In genomic region chr6:31896493-31896855, GRCh38 we compare ENCODE assay signal across 8 cellular contexts. TPM values are rescaled to one million over a fixed set of nuclear protein-coding genes. Genes with fewer than 3 reads are reported as not detected.
DNase-seq lines count a peak whose midpoint lies in the region; ATAC-seq and TF ChIP-seq lines count a peak whose summit lies in the region.

No MANE protein-coding gene starts in this region.

- H3K27ac ChIP-seq in heart left ventricle: peak overlapping the region in 10 of 12 donors; percentile 48 to 89 (median 80)
- H3K27ac ChIP-seq in brain microvascular endothelial cell: no peak overlapping the region
- H3K27ac ChIP-seq in mesodermal cell (ENCODE audit: low read depth, low read length, severe bottlenecking): peak overlapping the region; percentile 41
- H3K27ac ChIP-seq in uterus: peak overlapping the region; percentile 84 to 97

- H3K36me3 ChIP-seq in heart left ventricle (peaks cover 0 to 46% (median 41%) of the 10 kb centered on the region in 9 donors), brain microvascular endothelial cell (replicated peaks) (peaks cover 11% of the 10 kb centered on the region), mesodermal cell (ENCODE audit: control insufficient read depth, insufficient read depth, low read length) (peaks cover 53% of the 10 kb centered on the region), uterus (no peaks in the 10 kb centered on the region)

- in situ Hi-C loops in brain microvascular endothelial cell (cut with HindIII; ENCODE audit: low pct_ligation_motif_present, low sequenced_read_pairs): no loop called here

- H3K9me3 ChIP-seq in heart left ventricle: no peaks in the 10 kb centered on the region
- no peaks in the 10 kb centered on the region for H3K9me3 ChIP-seq in mesodermal cell (ENCODE audit: control insufficient read depth, low read length)
- no peaks in the 10 kb centered on the region for H3K9me3 ChIP-seq in uterus

- WGBS in heart left ventricle, 4 donors: 46 to 57% (median 50%) methylated on average over 4 of the region's 4 CpGs
- WGBS in mesodermal cell (ENCODE audit: insufficient coverage in 2 of 2), 2 experiments: 56% methylated on average over 4 of the region's 4 CpGs; no CpG with 5 or more reads in 1 of the 2 experiments

- intact Hi-C loops in heart left ventricle (cut with DNase I) (loop anchor here in 4 of 10 donors (5.0 kb wide), 3 partner anchors 56 to 61 kb away; partner anchors contain the start of genes NELFE (in 2 of the 4) and SKIC2 (in 2 of the 4)), Right ventricle myocardium inferior (cut with DNase I) (no loop called here), uterus (cut with DNase I; ENCODE audit: low total_unique reads) (no loop called here)

- DNase-seq in heart left ventricle: no peak
- no peak for DNase-seq in Right ventricle myocardium inferior (ENCODE audit: missing footprints)
- no peak for DNase-seq in brain microvascular endothelial cell
- peak in 1 of 2 donors; percentile 20 for DNase-seq in uterus
- no peak for DNase-seq in NCI-H524 treated with DMSO at 0.1 percent for 48 hours (lab: John Stamatoyannopoulos, UW)

- H3K4me1 ChIP-seq in heart left ventricle (peaks cover 0 to 35% (median 17%) of the 10 kb centered on the region in 12 donors), mesodermal cell (ENCODE audit: control insufficient read depth, insufficient read depth, low read length, poor library complexity, severe bottlenecking) (peaks cover 19% of the 10 kb centered on the region), uterus (peaks cover 0 to 5% of the 10 kb centered on the region in 2 donors)

- TF ChIP-seq CTCF in heart left ventricle (IDR thresholded peaks at IDR 0.05): no peak
- TF ChIP-seq CTCF in brain microvascular endothelial cell (IDR thresholded peaks at IDR 0.05; ENCODE audit: low read depth, low read length, missing control alignments): no peak
- TF ChIP-seq CTCF in uterus (IDR thresholded peaks at IDR 0.05): no peak

- H3K4me3 ChIP-seq in heart left ventricle: peak overlapping the region in 10 of 12 donors; percentile 70 to 99 (median 78)
- peak overlapping the region; percentile 89 for H3K4me3 ChIP-seq in brain microvascular endothelial cell (ENCODE audit: low read depth, low read length)
- peak overlapping the region; percentile 86 for H3K4me3 ChIP-seq in mesodermal cell (ENCODE audit: extremely low read depth, insufficient read depth, low read length, poor library complexity, severe bottlenecking)
- H3K4me3 ChIP-seq in uterus: peak overlapping the region in 1 of 2 donors; percentile 63

- no peak for ATAC-seq in heart left ventricle
- ATAC-seq in Right ventricle myocardium inferior: no peak
- ATAC-seq in GM18505 (IDR thresholded peaks at IDR 0.05; ENCODE audit: unreplicated experiment): no peak
- no peak for ATAC-seq in HG03025 (IDR thresholded peaks at IDR 0.05; ENCODE audit: low FRiP score, unreplicated experiment)

- H3K27me3 ChIP-seq in heart left ventricle (no peaks in the 10 kb centered on the region), brain microvascular endothelial cell (replicated peaks) (no peaks in the 10 kb centered on the region), uterus (no peaks in the 10 kb centered on the region)

- no peak for TF ChIP-seq POLR2A in heart left ventricle (IDR thresholded peaks at IDR 0.05)
- no peak for TF ChIP-seq POLR2A in uterus (IDR thresholded peaks at IDR 0.05)
- no peak for TF ChIP-seq POLR2A in GM18505 (IDR thresholded peaks at IDR 0.05; ENCODE audit: borderline replicate concordance, extremely low read depth, insufficient read depth, insufficient read length)

RNA-seq across cellular contexts. Expression of gene EHMT2, which starts 1.0 kb away (rescaled TPM):
- 10 to 100 TPM in 8 of 9 donors, 1 to 10 TPM in 1; 9.0 to 22.1 (median 14.8) TPM for total RNA-seq in heart left ventricle
- 10 to 100 TPM; 12.9 to 15.2 TPM for polyA plus RNA-seq in heart left ventricle
- total RNA-seq in Right ventricle myocardium inferior: 16.8 TPM
- 75.0 TPM for polyA plus RNA-seq in mesodermal cell (2013, experiment 1 of 2)
- polyA plus RNA-seq in mesodermal cell (2013, experiment 2 of 2): 68.5 TPM
- total RNA-seq in uterus: 10 to 100 TPM; 13.8 to 72.4 (median 66.2) TPM

RNA-seq across cellular contexts. Expression of gene ZBTB12, which starts 5.4 kb away (rescaled TPM):
- total RNA-seq in heart left ventricle: 1 to 10 TPM in 8 of 9 donors, under 1 TPM in 1; 0.99 to 4.3 (median 2.3) TPM
- 1 to 10 TPM; 2.2 to 2.8 TPM for polyA plus RNA-seq in heart left ventricle
- 3.2 TPM for total RNA-seq in Right ventricle myocardium inferior
- polyA plus RNA-seq in mesodermal cell (2013, experiment 1 of 2): 16.3 TPM
- polyA plus RNA-seq in mesodermal cell (2013, experiment 2 of 2): 14.6 TPM
- total RNA-seq in uterus: 10 to 100 TPM in 2 of 4 donors, 1 to 10 TPM in 1, not detected in 1; 2.4 to 15.3 (median 11.0) TPM

RNA-seq across cellular contexts. Expression of gene SLC44A4, which starts 17.7 kb away (rescaled TPM):
- total RNA-seq in heart left ventricle (not detected), Right ventricle myocardium inferior (not detected), uterus (10 to 100 TPM in 1 of 4 donors, 1 to 10 TPM in 3; 5.0 to 46.1 (median 5.8) TPM)
- polyA plus RNA-seq in heart left ventricle: under 1 TPM in 1 of 2 donors, not detected in 1; 0.07 TPM
- polyA plus RNA-seq in mesodermal cell (2013, experiment 1 of 2): 0.74 TPM
- polyA plus RNA-seq in mesodermal cell (2013, experiment 2 of 2): 0.66 TPM

RNA-seq across cellular contexts. Expression of gene C2, which starts 31.0 kb away (rescaled TPM):
- total RNA-seq in heart left ventricle (100 to 1,000 TPM in 1 of 9 donors, 10 to 100 TPM in 1, 1 to 10 TPM in 6, under 1 TPM in 1; 0.69 to 103 (median 5.3) TPM), Right ventricle myocardium inferior (8.9 TPM), uterus (10 to 100 TPM in 1 of 4 donors, 1 to 10 TPM in 3; 4.1 to 24.8 (median 4.6) TPM)
- polyA plus RNA-seq in heart left ventricle: 1 to 10 TPM; 1.0 to 1.3 TPM
- polyA plus RNA-seq in mesodermal cell (2013, experiment 1 of 2): 0.44 TPM
- 0.25 TPM for polyA plus RNA-seq in mesodermal cell (2013, experiment 2 of 2)

RNA-seq across cellular contexts. Expression of gene NEU1, which starts 33.9 kb away (rescaled TPM):
- total RNA-seq in heart left ventricle (10 to 100 TPM; 18.7 to 39.5 (median 27.6) TPM), Right ventricle myocardium inferior (25.6 TPM), uterus (10 to 100 TPM; 20.5 to 28.4 (median 23.4) TPM)
- 10 to 100 TPM; 19.1 to 63.1 TPM for polyA plus RNA-seq in heart left ventricle
- 70.0 TPM for polyA plus RNA-seq in mesodermal cell (2013, experiment 1 of 2)
- 60.5 TPM for polyA plus RNA-seq in mesodermal cell (2013, experiment 2 of 2)
